In the genomic region with DNA sequence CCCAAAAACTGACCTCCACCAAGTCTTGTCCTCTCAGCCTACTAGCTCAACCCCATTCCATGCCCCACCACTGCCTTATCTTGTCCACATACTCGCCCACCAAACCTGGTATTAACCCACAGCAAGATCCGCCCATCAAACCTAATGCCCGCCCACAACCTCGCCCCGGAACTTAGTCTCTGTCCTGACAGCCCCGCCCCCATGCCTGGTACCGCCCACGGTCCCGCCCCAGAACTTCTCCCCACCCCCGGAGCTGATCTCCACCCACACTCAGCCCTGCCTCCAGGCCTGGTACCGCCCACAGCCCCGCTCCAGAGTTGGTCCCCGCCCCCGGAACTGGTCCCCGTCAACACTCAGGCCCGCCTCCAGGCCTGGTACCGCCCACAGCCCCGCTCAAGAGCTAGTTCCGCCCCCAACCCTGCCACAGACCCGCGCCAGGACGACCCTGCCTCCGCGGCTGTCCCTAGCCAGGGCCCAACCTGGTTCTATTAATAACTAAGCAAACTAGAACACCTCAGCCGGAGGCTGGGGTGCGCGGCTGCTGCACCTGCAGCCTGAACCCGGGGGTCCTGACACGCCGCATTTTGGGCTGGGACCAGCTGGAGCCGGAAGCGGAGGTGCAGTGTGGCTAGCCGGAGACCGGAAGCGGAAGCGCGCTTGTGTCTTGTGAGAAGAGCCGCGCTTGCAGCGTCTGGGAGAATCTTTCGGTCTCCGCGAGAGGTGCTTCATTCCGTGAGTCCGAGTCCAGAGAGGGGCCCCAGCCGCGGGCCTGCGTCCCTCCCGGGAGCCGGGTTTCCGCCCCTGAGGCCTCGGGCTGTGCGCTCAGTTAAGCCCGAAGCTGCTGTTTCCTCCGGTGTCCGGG, we compare ENCODE assay signal across 1 cellular context.
A peak's percentile ranks its signal among the peaks of the same experiment; 100 is the strongest.
TF ChIP-seq lines count a peak whose summit lies in the region.

A gene (plus strand): TSS at position 662 of the 862 bp plus-strand sequence. CDS start 5,372 bp downstream, outside the sequence.

TF ChIP-seq in GM23338, 12 proteins besides CTCF, POLR2A, EP300 and RAD21 (continued from another document):
- TF ChIP-seq, protein P1, sequence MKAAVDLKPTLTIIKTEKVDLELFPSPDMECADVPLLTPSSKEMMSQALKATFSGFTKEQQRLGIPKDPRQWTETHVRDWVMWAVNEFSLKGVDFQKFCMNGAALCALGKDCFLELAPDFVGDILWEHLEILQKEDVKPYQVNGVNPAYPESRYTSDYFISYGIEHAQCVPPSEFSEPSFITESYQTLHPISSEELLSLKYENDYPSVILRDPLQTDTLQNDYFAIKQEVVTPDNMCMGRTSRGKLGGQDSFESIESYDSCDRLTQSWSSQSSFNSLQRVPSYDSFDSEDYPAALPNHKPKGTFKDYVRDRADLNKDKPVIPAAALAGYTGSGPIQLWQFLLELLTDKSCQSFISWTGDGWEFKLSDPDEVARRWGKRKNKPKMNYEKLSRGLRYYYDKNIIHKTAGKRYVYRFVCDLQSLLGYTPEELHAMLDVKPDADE (IDR thresholded peaks at IDR 0.05) = peak; percentile 67
- peak; percentile 83 for TF ChIP-seq POLR2AphosphoS5 (IDR thresholded peaks at IDR 0.05; ENCODE audit: low read depth)
- TF ChIP-seq ZNF114 (CRISPR knock-in tag; IDR thresholded peaks at IDR 0.05) = no peak
